In genomic region chr20:45433316-45433715, GRCh38 we compare ENCODE assay signal across 12 cellular contexts. TPM values are rescaled to one million over a fixed set of nuclear protein-coding genes. Genes with fewer than 3 reads are reported as not detected.
DNase-seq lines count a peak whose midpoint lies in the region; ATAC-seq, FAIRE-seq and TF ChIP-seq lines count a peak whose summit lies in the region.
"Had no signal": no experiment of that assay in that cellular context is flagged by ENCODE, and none has a peak within 500 bp of the region (broad histone marks: within the 10 kb centered on the region; RNA-seq: fewer than 3 reads in every experiment).

No MANE protein-coding gene starts in this region.

- H3K9me3 ChIP-seq in right cardiac atrium (ENCODE audit: control insufficient read depth, low read length) (no peaks in the 10 kb centered on the region), testis (no peaks in the 10 kb centered on the region), prostate gland (no peaks in the 10 kb centered on the region)

- TF ChIP-seq CTCF in testis (IDR thresholded peaks at IDR 0.05), result no peak
- TF ChIP-seq CTCF in prostate gland (IDR thresholded peaks at IDR 0.05), result no peak
- TF ChIP-seq CTCF in D721Med (IDR thresholded peaks at IDR 0.05; ENCODE audit: insufficient read depth, missing control alignments), result no peak

- intact Hi-C loops in right cardiac atrium (cut with DNase I) (loop anchor here in 2 of 4 donors (2.0 to 10.0 kb wide), 2 partner anchors 59 to 71 kb away; partner anchors contain the start of genes SYS1 (in 1 of the 2) and TP53TG5 (in 1 of the 2)), testis (cut with DNase I; ENCODE audit: low total_unique reads) (no loop called here), prostate gland (cut with DNase I) (loop anchor here (10.0 kb wide), 1 partner anchor 341 kb away; no protein-coding TSS in a partner anchor)

- H3K27ac ChIP-seq in right cardiac atrium (ENCODE audit: low read length) (peak overlapping the region; percentile 42), testis (no peak overlapping the region), prostate gland (no peak overlapping the region)

- TF ChIP-seq POLR2A in testis (IDR thresholded peaks at IDR 0.05) (no peak), prostate gland (IDR thresholded peaks at IDR 0.05) (no peak)

- DNase-seq in HK-2 (ENCODE audit: unreplicated experiment) (peak; percentile 29), astrocyte of the hippocampus (ENCODE audit: low read depth, low spot score) (peak; percentile 79), right cardiac atrium (peak; percentile 74 to 91 (median 83)), testis (peak; percentile 47), prostate gland (ENCODE audit: low spot score) (no peak), D721Med (ENCODE audit: insufficient read length, low spot score) (no peak)
- DNase-seq: endodermal cell; stimulated activated CD4-positive, alpha-beta T cell treated with anti-CD3 and anti-CD28 coated beads, Interleukin-2, amount 100 ng/mL, for 24 hours had no signal

- H3K4me3 ChIP-seq in right cardiac atrium (ENCODE audit: low read length) (no peak overlapping the region), testis (no peak overlapping the region), prostate gland (no peak overlapping the region)

- H3K27me3 ChIP-seq in right cardiac atrium (ENCODE audit: control insufficient read depth, insufficient read depth) (no peaks in the 10 kb centered on the region), testis (no peaks in the 10 kb centered on the region), prostate gland (replicated peaks; ENCODE audit: insufficient read depth) (no peaks in the 10 kb centered on the region)

- ATAC-seq in right cardiac atrium (peak; percentile 72 to 73), HG03097 (IDR thresholded peaks at IDR 0.05; ENCODE audit: low FRiP score, unreplicated experiment) (no peak), GM18873 (IDR thresholded peaks at IDR 0.05; ENCODE audit: low FRiP score, unreplicated experiment) (no peak)

- H3K36me3 ChIP-seq in testis (ENCODE audit: low read depth, missing control alignments), result no peaks in the 10 kb centered on the region
- no peaks in the 10 kb centered on the region for H3K36me3 ChIP-seq in prostate gland

- 36% methylated on average over 3 of the region's 3 CpGs for WGBS in right cardiac atrium
- WGBS in testis, 2 donors, result 70 to 71% methylated on average over 3 of the region's 3 CpGs
- 64% methylated on average over 3 of the region's 3 CpGs for WGBS in prostate gland

- no peak for FAIRE-seq in D721Med (lab: Jason Lieb, UNC)
- FAIRE-seq: GM12892 had no signal

- H3K4me1 ChIP-seq in right cardiac atrium (ENCODE audit: control insufficient read depth, insufficient read depth, low read length), result no peaks in the 10 kb centered on the region
- H3K4me1 ChIP-seq in testis, result no peaks in the 10 kb centered on the region
- no peaks in the 10 kb centered on the region for H3K4me1 ChIP-seq in prostate gland (replicated peaks)

RNA-seq across cellular contexts. Expression of gene PIGT, which starts 17.4 kb away (rescaled TPM):
- total RNA-seq in right cardiac atrium, result 100 to 1,000 TPM; 116 to 134 (median 125) TPM
- 140 TPM for polyA plus RNA-seq in right cardiac atrium
- 100 to 1,000 TPM; 115 to 140 TPM for total RNA-seq in testis
- 137 TPM for polyA plus RNA-seq in testis (ENCODE audit: insufficient read depth, low read depth, low replicate concordance)
- total RNA-seq in prostate gland, result 100 to 1,000 TPM in 1 of 2 donors, 10 to 100 TPM in 1; 91.8 to 136 TPM

RNA-seq across cellular contexts. Expression of gene DBNDD2, which starts 25.2 kb away (rescaled TPM):
- total RNA-seq in right cardiac atrium (100 to 1,000 TPM; 163 to 208 (median 178) TPM), testis (10 to 100 TPM in 1 of 2 donors, 1 to 10 TPM in 1; 7.9 to 10.0 TPM), prostate gland (10 to 100 TPM; 33.7 to 34.4 TPM)
- polyA plus RNA-seq in right cardiac atrium (228 TPM), testis (ENCODE audit: insufficient read depth, low read depth, low replicate concordance) (39.3 TPM)

RNA-seq across cellular contexts. Expression of gene WFDC2, which starts 36.2 kb away (rescaled TPM):
- total RNA-seq in right cardiac atrium, result 1 to 10 TPM; 1.1 to 2.7 (median 1.9) TPM
- polyA plus RNA-seq in right cardiac atrium, result 2.6 TPM
- 10 to 100 TPM in 1 of 2 donors, 1 to 10 TPM in 1; 6.1 to 32.0 TPM for total RNA-seq in testis
- polyA plus RNA-seq in testis (ENCODE audit: insufficient read depth, low read depth, low replicate concordance), result 37.6 TPM
- total RNA-seq in prostate gland, result 100 to 1,000 TPM in 1 of 2 donors, 10 to 100 TPM in 1; 100.0 to 122 TPM
- total RNA-seq: lung microvascular endothelial cell had no signal

RNA-seq across cellular contexts. Expression of gene TP53TG5, which starts 55.2 kb away (rescaled TPM):
- total RNA-seq in right cardiac atrium (1 to 10 TPM in 3 of 4 donors, under 1 TPM in 1; 0.82 to 1.5 (median 1.4) TPM), testis (10 to 100 TPM in 1 of 2 donors, 1 to 10 TPM in 1; 6.4 to 12.3 TPM), prostate gland (under 1 TPM in 1 of 2 donors, not detected in 1; 0.51 TPM)
- polyA plus RNA-seq in right cardiac atrium (0.95 TPM), testis (ENCODE audit: insufficient read depth, low read depth, low replicate concordance) (28.2 TPM)
- total RNA-seq: lung microvascular endothelial cell had no signal

Comparison
In these comparisons a context has a peak if more than half of its experiments do, and no peak if none do; other contexts are left out.
1. DNase-seq: peak in HK-2 (single experiment), astrocyte of the hippocampus (single experiment), right cardiac atrium (3 of 3) and testis (single experiment); none in prostate gland (single experiment) and D721Med (single experiment).
2. ATAC-seq: peak in right cardiac atrium (2 of 2); none in HG03097 (single experiment) and GM18873 (single experiment).
3. RNA of gene DBNDD2, which starts 25.2 kb away (total RNA-seq): 163 to 208 TPM in right cardiac atrium; 33.7 to 34.4 TPM in prostate gland and 7.9 to 10.0 TPM in testis; every median in the first group is over 4 times any median in the second.